Comparison of ENCODE assay signal across 8 cellular contexts in genomic region chr19:54517483-54517882, GRCh38. TPM values are rescaled to one million over a fixed set of nuclear protein-coding genes. Genes with fewer than 3 reads are reported as not detected.
DNase-seq lines count a peak whose midpoint lies in the region; ATAC-seq, FAIRE-seq and TF ChIP-seq lines count a peak whose summit lies in the region.

No MANE protein-coding gene starts in this region.

- H3K4me3 ChIP-seq in GM12878 (no peak overlapping the region), lung (no peak overlapping the region)

- CTCF ChIA-PET in GM12878 (lab: Yijun Ruan, JAX): interaction anchor here (1.0 to 1.9 kb wide), 2 partner anchors 10 to 36 kb away, joined by 4 to 10 read pairs; no protein-coding TSS in a partner anchor

- peak; percentile 59; the same call in 2 of the 3 replicates for ATAC-seq in SK-N-SH treated with all-trans-retinoic acid at 6 μM for 48 hours
- ATAC-seq in GM12878: peak; percentile 35; the same call in 2 of the 3 replicates
- no peak for ATAC-seq in lung (ENCODE audit: insufficient read depth, low FRiP score)
- ATAC-seq in GM18907 (IDR thresholded peaks at IDR 0.05; ENCODE audit: unreplicated experiment): no peak

- TF ChIP-seq POLR2A in GM12878 (IDR thresholded peaks at IDR 0.05; ENCODE audit: low read depth, low read length): no peak

- no peak overlapping the region for H3K9ac ChIP-seq in GM12878 (ENCODE audit: control insufficient read depth, insufficient read depth, low read length)

- no peaks in the 10 kb centered on the region for H4K20me1 ChIP-seq in GM12878 (ENCODE audit: control insufficient read depth, insufficient read depth)

- intact Hi-C loops in GM12878 (cut with micrococcal nuclease; ENCODE audit: unreplicated experiment): loop anchor here (5.0 kb wide), 2 partner anchors 35 kb away; no protein-coding TSS in a partner anchor
- intact Hi-C loops in posterior vena cava (cut with DNase I): no loop called here

- POLR2A ChIA-PET in GM12878 (lab: Charles Lee): no interaction called here

- in situ Hi-C loops in GM12878 (cut with MboI): no loop called here

- H3K27me3 ChIP-seq in GM12878 (replicated peaks in 1 of 2; ENCODE audit: control insufficient read depth in 2 of 2, insufficient read depth in 2 of 2, low read length in 1 of 2) (peaks cover 0 to 1% of the 10 kb centered on the region in 2 experiments; a peak in 1 of 4 replicates), lung (ENCODE audit: control insufficient read depth, insufficient read depth) (no peaks in the 10 kb centered on the region)

- TF ChIP-seq CTCF in GM12878 (IDR thresholded peaks at IDR 0.05 in 2 of 3, conservative IDR thresholded peaks at IDR 0.05 in 1 of 3; ENCODE audit: control insufficient read depth in 2 of 3, extremely low read depth in 1 of 3, insufficient read depth in 1 of 3, low read depth in 3 of 3, low read length in 3 of 3): no peak
- TF ChIP-seq CTCF in lung (IDR thresholded peaks at IDR 0.05; ENCODE audit: control extremely low read depth, extremely low read depth): no peak

- no peaks in the 10 kb centered on the region for H3K79me2 ChIP-seq in GM12878 (ENCODE audit: control insufficient read depth, insufficient read depth, low read length)

- no peak for FAIRE-seq in GM12878 (lab: Jason Lieb, UNC)
- FAIRE-seq in urothelium cell line (lab: Jason Lieb, UNC): no peak

- no peak for TF ChIP-seq RAD21 in GM12878 (IDR thresholded peaks at IDR 0.05; ENCODE audit: insufficient read depth, low read depth, low read length)

- BruUV-seq in GM12878 (replicated peaks; lab: Mats Ljungman, UMichigan): no TSS peak

- H3K36me3 ChIP-seq in GM12878 (ENCODE audit: control insufficient read depth in 2 of 2, insufficient read depth in 2 of 2, low read length in 1 of 2) (no peaks in the 10 kb centered on the region), lung (ENCODE audit: control insufficient read depth in 2 of 2, insufficient read depth in 2 of 2, low read length in 2 of 2) (no peaks in the 10 kb centered on the region)

- H2AFZ ChIP-seq in GM12878 (ENCODE audit: control insufficient read depth, low read depth, low read length): no peak overlapping the region

- no peaks in the 10 kb centered on the region for H3K9me3 ChIP-seq in GM12878 (replicated peaks; ENCODE audit: control insufficient read depth, insufficient read depth, low read length)
- peaks cover 0 to 6% of the 10 kb centered on the region in 2 donors for H3K9me3 ChIP-seq in lung (ENCODE audit: control insufficient read depth in 2 of 2, insufficient read depth in 1 of 2, low read length in 1 of 2)

- DNase-seq in Ammon's horn (ENCODE audit: low spot score) (peak; percentile 37), HS-27A (ENCODE audit: low read depth) (peak; percentile 17), GM12878 (ENCODE audit: low read depth, low spot score) (no peak), lung (ENCODE audit: low spot score) (peak; percentile 33), urothelium cell line (ENCODE audit: low spot score) (peak; percentile 79), posterior vena cava (ENCODE audit: low spot score) (no peak)

- RAD21 ChIA-PET in GM12878 (lab: Charles Lee; ENCODE audit: unreplicated experiment): interaction anchor here (0.7 kb wide), 1 partner anchor 39 kb away, joined by 3 read pairs; no protein-coding TSS in a partner anchor

- peaks cover 38% of the 10 kb centered on the region for H3K4me1 ChIP-seq in GM12878 (ENCODE audit: control insufficient read depth, insufficient read depth, low read length)
- H3K4me1 ChIP-seq in lung (ENCODE audit: control insufficient read depth in 2 of 2, insufficient read depth in 2 of 2, low read length in 2 of 2): no peaks in the 10 kb centered on the region

- WGBS in GM12878 (ENCODE audit: insufficient coverage, insufficient replicate concordance, low lambda C conversion rate, missing lambda C conversion rate): 8% methylated on average over 4 of the region's 4 CpGs
- 1% methylated on average over 4 of the region's 4 CpGs for WGBS in lung, 2 donors

- H3K27ac ChIP-seq in GM12878 (ENCODE audit: control insufficient read depth, insufficient read depth): no peak overlapping the region
- no peak overlapping the region for H3K27ac ChIP-seq in lung (ENCODE audit: low read depth in 1 of 2, low read length in 1 of 2)

- no peak for TF ChIP-seq EP300 in GM12878 (IDR thresholded peaks at IDR 0.05; ENCODE audit: borderline replicate concordance in 1 of 2, control insufficient read depth in 1 of 2, low read depth in 2 of 2, low read length in 2 of 2)

- H3K4me2 ChIP-seq in GM12878 (ENCODE audit: control insufficient read depth, insufficient read depth): no peak overlapping the region

- SMC1A ChIA-PET in GM12878 (lab: Charles Lee; ENCODE audit: uncharacterized antibody, unreplicated experiment): interaction anchor here (1.0 to 2.4 kb wide), 3 partner anchors 14 to 122 kb away, joined by 4 to 9 read pairs (median 5); no protein-coding TSS in a partner anchor

RNA-seq across cellular contexts. Expression of gene LAIR2, which starts 14.9 kb away (rescaled TPM):
- not detected in 2 replicates for total RNA-seq in GM12878 (2013; cell fraction: nucleolus; rRNA removed)
- total RNA-seq in GM12878 (2014; rRNA removed) (not detected in 2 replicates), GM12878 (2014; rRNA removed; fragmentation: Illumina TruSeq; extraction: Trizol) (not detected in 2 replicates), GM12878 (2021) (not detected in 2 replicates), lung (not detected), posterior vena cava (not detected)
- polyA plus RNA-seq in GM12878 (2011; ENCODE audit: low read depth): not detected
- polyA plus RNA-seq in GM12878 (2011; rRNA removed) (0.26 TPM in 1 of 2 replicates, not detected in the other), GM12878 (2014; fragmentation: Illumina TruSeq; extraction: Trizol) (not detected in 2 replicates), GM12878 (2014; fragmentation: Nextera tagmentation; extraction: Ambion mirVana) (not detected), GM12878 (2014; rRNA removed) (not detected in 2 replicates), GM12878 (2016; fragmentation: Nextera tagmentation; extraction: Ambion mirVana) (not detected), lung (1 to 10 TPM in 1 of 2 donors, not detected in 1; 1.7 TPM)
- polyA plus RNA-seq in GM12878 (2011; cell fraction: cytosol; rRNA removed): 0.27 and 0.40 TPM in 2 replicates
- polyA plus RNA-seq in GM12878 (2011; cell fraction: nucleus; rRNA removed): 0.54 TPM in 1 of 2 replicates, not detected in the other
- polyA plus RNA-seq in GM12878 (2012): 0.18 TPM in 1 of 2 replicates, not detected in the other
- not detected in 2 replicates for polyA minus RNA-seq in GM12878 (2011; rRNA and poly(A)+ RNA removed)
- not detected in 2 replicates for polyA minus RNA-seq in GM12878 (2011; cell fraction: cytosol; rRNA and poly(A)+ RNA removed)
- not detected in 2 replicates for polyA minus RNA-seq in GM12878 (2011; cell fraction: nucleus; rRNA and poly(A)+ RNA removed)

RNA-seq across cellular contexts. Expression of gene CDC42EP5, which starts 44.4 kb away (rescaled TPM):
- total RNA-seq in GM12878 (2013; cell fraction: nucleolus; rRNA removed): 3.9 and 7.3 TPM in 2 replicates
- total RNA-seq in GM12878 (2014; rRNA removed): 1.3 and 1.8 TPM in 2 replicates
- 1.2 TPM in 1 of 2 replicates, not detected in the other for total RNA-seq in GM12878 (2014; rRNA removed; fragmentation: Illumina TruSeq; extraction: Trizol)
- 1.4 and 1.5 TPM in 2 replicates for total RNA-seq in GM12878 (2021)
- not detected for polyA plus RNA-seq in GM12878 (2011; ENCODE audit: low read depth)
- 0.40 and 0.42 TPM in 2 replicates for polyA plus RNA-seq in GM12878 (2011; rRNA removed)
- 0.81 and 1.2 TPM in 2 replicates for polyA plus RNA-seq in GM12878 (2011; cell fraction: cytosol; rRNA removed)
- polyA plus RNA-seq in GM12878 (2011; cell fraction: nucleus; rRNA removed): 0.23 and 0.99 TPM in 2 replicates
- 0.49 and 0.79 TPM in 2 replicates for polyA plus RNA-seq in GM12878 (2012)
- not detected in 2 replicates for polyA plus RNA-seq in GM12878 (2014; fragmentation: Illumina TruSeq; extraction: Trizol)
- not detected for polyA plus RNA-seq in GM12878 (2014; fragmentation: Nextera tagmentation; extraction: Ambion mirVana)
- 1.1 and 1.4 TPM in 2 replicates for polyA plus RNA-seq in GM12878 (2014; rRNA removed)
- not detected for polyA plus RNA-seq in GM12878 (2016; fragmentation: Nextera tagmentation; extraction: Ambion mirVana)
- polyA minus RNA-seq in GM12878 (2011; rRNA and poly(A)+ RNA removed): not detected in 2 replicates
- polyA minus RNA-seq in GM12878 (2011; cell fraction: cytosol; rRNA and poly(A)+ RNA removed): not detected in 2 replicates
- not detected in 2 replicates for polyA minus RNA-seq in GM12878 (2011; cell fraction: nucleus; rRNA and poly(A)+ RNA removed)
- total RNA-seq in lung: 10 to 100 TPM; 24.9 to 25.7 TPM
- 10 to 100 TPM; 15.8 to 17.8 TPM for polyA plus RNA-seq in lung
- 10 to 100 TPM; 24.8 to 25.7 TPM for total RNA-seq in posterior vena cava

RNA-seq across cellular contexts. Expression of gene LENG9, which starts 53.9 kb away (rescaled TPM):
- 3.4 and 4.5 TPM in 2 replicates for total RNA-seq in GM12878 (2013; cell fraction: nucleolus; rRNA removed)
- total RNA-seq in GM12878 (2014; rRNA removed) (2.9 and 4.0 TPM in 2 replicates), GM12878 (2014; rRNA removed; fragmentation: Illumina TruSeq; extraction: Trizol) (0.76 and 0.78 TPM in 2 replicates), GM12878 (2021) (2.5 and 3.5 TPM in 2 replicates), lung (10 to 100 TPM in 1 of 2 donors, 1 to 10 TPM in 1; 1.8 to 13.8 TPM), posterior vena cava (1 to 10 TPM; 4.2 to 5.1 TPM)
- polyA plus RNA-seq in GM12878 (2011; ENCODE audit: low read depth): 0.26 TPM
- polyA plus RNA-seq in GM12878 (2011; rRNA removed) (0.09 and 0.20 TPM in 2 replicates), GM12878 (2014; fragmentation: Illumina TruSeq; extraction: Trizol) (0.11 and 0.46 TPM in 2 replicates), GM12878 (2014; fragmentation: Nextera tagmentation; extraction: Ambion mirVana) (1 to 10 TPM in 1 of 2 experiments, under 1 TPM in 1; 0.18 to 1.7 TPM), GM12878 (2014; rRNA removed) (2.1 and 2.7 TPM in 2 replicates), GM12878 (2016; fragmentation: Nextera tagmentation; extraction: Ambion mirVana) (under 1 TPM in 1 of 2 experiments, not detected in 1; 0.09 TPM), lung (10 to 100 TPM in 1 of 2 donors, 1 to 10 TPM in 1; 4.6 to 11.9 TPM)
- 0.27 and 0.55 TPM in 2 replicates for polyA plus RNA-seq in GM12878 (2011; cell fraction: cytosol; rRNA removed)
- polyA plus RNA-seq in GM12878 (2011; cell fraction: nucleus; rRNA removed): 0.67 and 0.78 TPM in 2 replicates
- 1.1 and 1.8 TPM in 2 replicates for polyA plus RNA-seq in GM12878 (2012)
- polyA minus RNA-seq in GM12878 (2011; rRNA and poly(A)+ RNA removed): 0.22 and 1.8 TPM in 2 replicates
- 1.2 and 1.7 TPM in 2 replicates for polyA minus RNA-seq in GM12878 (2011; cell fraction: cytosol; rRNA and poly(A)+ RNA removed)
- polyA minus RNA-seq in GM12878 (2011; cell fraction: nucleus; rRNA and poly(A)+ RNA removed): 2.8 and 3.3 TPM in 2 replicates

RNA-seq across cellular contexts. Expression of gene LILRA2, which starts 56.1 kb away (rescaled TPM):
- 2.1 and 2.4 TPM in 2 replicates for total RNA-seq in GM12878 (2013; cell fraction: nucleolus; rRNA removed)
- 0.38 and 0.51 TPM in 2 replicates for total RNA-seq in GM12878 (2014; rRNA removed)
- total RNA-seq in GM12878 (2014; rRNA removed; fragmentation: Illumina TruSeq; extraction: Trizol): 0.40 and 0.60 TPM in 2 replicates
- 1.1 and 1.5 TPM in 2 replicates for total RNA-seq in GM12878 (2021)
- polyA plus RNA-seq in GM12878 (2011; ENCODE audit: low read depth): 0.14 TPM
- 0.10 and 0.20 TPM in 2 replicates for polyA plus RNA-seq in GM12878 (2011; rRNA removed)
- polyA plus RNA-seq in GM12878 (2011; cell fraction: cytosol; rRNA removed): 0.18 and 0.36 TPM in 2 replicates
- polyA plus RNA-seq in GM12878 (2011; cell fraction: nucleus; rRNA removed): 0.12 and 0.22 TPM in 2 replicates
- 0.73 and 0.89 TPM in 2 replicates for polyA plus RNA-seq in GM12878 (2012)
- polyA plus RNA-seq in GM12878 (2014; fragmentation: Illumina TruSeq; extraction: Trizol): 0.13 and 0.91 TPM in 2 replicates
- under 1 TPM; 0.16 to 0.24 TPM for polyA plus RNA-seq in GM12878 (2014; fragmentation: Nextera tagmentation; extraction: Ambion mirVana)
- 1.1 and 1.8 TPM in 2 replicates for polyA plus RNA-seq in GM12878 (2014; rRNA removed)
- under 1 TPM; 0.43 TPM for polyA plus RNA-seq in GM12878 (2016; fragmentation: Nextera tagmentation; extraction: Ambion mirVana)
- 0.36 TPM in 1 of 2 replicates, not detected in the other for polyA minus RNA-seq in GM12878 (2011; rRNA and poly(A)+ RNA removed)
- not detected in 2 replicates for polyA minus RNA-seq in GM12878 (2011; cell fraction: cytosol; rRNA and poly(A)+ RNA removed)
- polyA minus RNA-seq in GM12878 (2011; cell fraction: nucleus; rRNA and poly(A)+ RNA removed): 0.24 TPM in 1 of 2 replicates, not detected in the other
- total RNA-seq in lung: 10 to 100 TPM in 1 of 2 donors, 1 to 10 TPM in 1; 1.2 to 13.6 TPM
- 10 to 100 TPM in 1 of 2 donors, 1 to 10 TPM in 1; 4.3 to 51.6 TPM for polyA plus RNA-seq in lung
- 1 to 10 TPM; 2.8 to 6.6 TPM for total RNA-seq in posterior vena cava

Comparison
In these comparisons a context has a peak if more than half of its experiments do, and no peak if none do; other contexts are left out.
1. DNase-seq: peak in Ammon's horn (single experiment), HS-27A (single experiment), lung (single experiment) and urothelium cell line (single experiment); none in GM12878 (single experiment) and posterior vena cava (single experiment).
2. ATAC-seq: peak in SK-N-SH treated with all-trans-retinoic acid at 6 μM for 48 hours (single experiment) and GM12878 (single experiment); none in lung (single experiment) and GM18907 (single experiment).